In genomic region chr19:57487477-57488298, GRCh38 we compare ENCODE assay signal across 8 cellular contexts. TPM values are rescaled to one million over a fixed set of nuclear protein-coding genes. Genes with fewer than 3 reads are reported as not detected.
A peak's percentile ranks its signal among the peaks of the same experiment; 100 is the strongest.
DNase-seq lines count a peak whose midpoint lies in the region; ATAC-seq and TF ChIP-seq lines count a peak whose summit lies in the region.
"Not testable (repeated sequence)": the region's sequence is repeated elsewhere in the genome, so short reads cannot be mapped to it uniquely, and the experiment has no call there.

Gene ZNF419 (plus strand): TSS chr19:57487750. CDS start chr19:57487951, 201 bp downstream.

- TF ChIP-seq CTCF in GM06990 (IDR thresholded peaks at IDR 0.05; ENCODE audit: insufficient read depth, low read length, poor library complexity, severe bottlenecking); SK-N-SH (IDR thresholded peaks at IDR 0.05); glutamatergic neuron (IDR thresholded peaks at IDR 0.05; ENCODE audit: partially characterized antibody, unreplicated experiment); omental fat pad (IDR thresholded peaks at IDR 0.05): not testable (repeated sequence)
- TF ChIP-seq CTCF in HFFc6 (IDR thresholded peaks at IDR 0.05), result peak; percentile 48; the same call in 1 of the 2 replicates

- peak within 1 kb of the TSS; percentile 84 for H2AFZ ChIP-seq in SK-N-SH (ENCODE audit: low read depth)

- H3K4me3 ChIP-seq in GM06990 (replicated peaks; ENCODE audit: low read depth, low read length) (peak within 1 kb of the TSS; percentile 88), SK-N-SH (ENCODE audit: low read depth in 2 of 2, low read length in 1 of 2) (peak within 1 kb of the TSS; percentile 96 to 100)

- H3K27ac Mint-ChIP-seq in HFFc6, result peak within 1 kb of the TSS; percentile 68
- H3K27ac Mint-ChIP-seq in glutamatergic neuron (ENCODE audit: unreplicated experiment), result peak within 1 kb of the TSS; percentile 48

- DNase-seq in GM06990 (ENCODE audit: extremely low read depth, insufficient read length) (peak; percentile 90), HFFc6 (peak; percentile 76), NCI-H1048 (lab: John Stamatoyannopoulos, UW) (peak; percentile 77), SK-N-SH (peak; percentile 92), glutamatergic neuron (peak; percentile 91), omental fat pad (ENCODE audit: low spot score) (peak; percentile 79)
- peak; percentile 98 for DNase-seq in activated naive CD4-positive, alpha-beta T cell treated with anti-CD3 and anti-CD28 coated beads, Interleukin-2, amount 50 U/mL, for 16 hours

- peak; percentile 89 for ATAC-seq in omental fat pad (ENCODE audit: low FRiP score)

- H3K4me3 Mint-ChIP-seq in HFFc6, result peak within 1 kb of the TSS; percentile 86
- peak within 1 kb of the TSS; percentile 93 for H3K4me3 Mint-ChIP-seq in glutamatergic neuron (ENCODE audit: unreplicated experiment)

- H3K79me2 ChIP-seq in SK-N-SH (ENCODE audit: insufficient read depth), result not testable (repeated sequence)

- H3K27me3 ChIP-seq in GM06990 (replicated peaks; ENCODE audit: control insufficient read depth, insufficient read depth, low read length); SK-N-SH (ENCODE audit: insufficient read depth): not testable (repeated sequence)

- H3K36me3 Mint-ChIP-seq in HFFc6 (ENCODE audit: low read depth) (peaks cover 40% of the 10 kb centered on the region), glutamatergic neuron (ENCODE audit: unreplicated experiment) (peaks cover 19% of the 10 kb centered on the region)

- peaks cover 17% of the 10 kb centered on the region for H3K4me1 Mint-ChIP-seq in HFFc6 (ENCODE audit: low read depth)
- H3K4me1 Mint-ChIP-seq in glutamatergic neuron (ENCODE audit: low read depth, unreplicated experiment), result not testable (repeated sequence)

- not testable (repeated sequence) for TF ChIP-seq RAD21 in SK-N-SH (IDR thresholded peaks at IDR 0.05; ENCODE audit: low read length)

- H3K9me3 Mint-ChIP-seq in HFFc6, result peaks cover 12% of the 10 kb centered on the region
- H3K9me3 Mint-ChIP-seq in glutamatergic neuron (ENCODE audit: unreplicated experiment), result not testable (repeated sequence)

- 1% methylated on average over 32 of the region's 69 CpGs for WGBS in SK-N-SH (ENCODE audit: low lambda C conversion rate)

- not testable (repeated sequence) for H3F3A ChIP-seq in SK-N-SH (replicated peaks; ENCODE audit: insufficient read depth)

- H3K4me2 ChIP-seq in SK-N-SH, result peak within 1 kb of the TSS; percentile 82

- CTCF ChIA-PET in SK-N-SH (lab: Yijun Ruan, JAX), result interaction anchor here (0.6 to 0.9 kb wide), 2 partner anchors 9 to 15 kb away, joined by 3 read pairs; no protein-coding TSS in a partner anchor

- H3K27ac ChIP-seq in SK-N-SH (ENCODE audit: low read depth in 2 of 2, low read length in 1 of 2), result peak within 1 kb of the TSS; percentile 27 to 62; a peak in 1 of 4 replicates
- H3K27ac ChIP-seq in temporal lobe (ENCODE audit: low read depth, low read length), result not testable (repeated sequence)

- H3K4me1 ChIP-seq in SK-N-SH (ENCODE audit: control insufficient read depth in 1 of 2, insufficient read depth in 2 of 2, low read depth in 1 of 2, low read length in 1 of 2), result not testable (repeated sequence)

- peak within 1 kb of the TSS; percentile 88 for H3K9ac ChIP-seq in SK-N-SH

- H4K20me1 ChIP-seq in SK-N-SH (ENCODE audit: insufficient read depth), result not testable (repeated sequence)

- not testable (repeated sequence) for H3K9me3 ChIP-seq in SK-N-SH

- TF ChIP-seq EP300 in SK-N-SH (IDR thresholded peaks at IDR 0.05; ENCODE audit: borderline replicate concordance in 1 of 2, low read depth in 1 of 2, low read length in 1 of 2), result not testable (repeated sequence)

- peaks cover 11% of the 10 kb centered on the region for H3K36me3 ChIP-seq in GM06990 (ENCODE audit: control insufficient read depth, insufficient read depth, low read length)
- H3K36me3 ChIP-seq in SK-N-SH (replicated peaks in 1 of 2; ENCODE audit: control insufficient read depth in 1 of 2, insufficient read depth in 2 of 2, low read length in 1 of 2), result peaks cover 16 to 27% of the 10 kb centered on the region in 2 experiments

- POLR2A ChIA-PET in SK-N-SH (lab: Yijun Ruan, JAX), result not testable (repeated sequence)

- not testable (repeated sequence) for H3K9me2 ChIP-seq in SK-N-SH

- not testable (repeated sequence) for H3K27me3 Mint-ChIP-seq in HFFc6 (ENCODE audit: insufficient read depth); glutamatergic neuron (ENCODE audit: unreplicated experiment)

TF ChIP-seq in SK-N-SH, 30 proteins besides CTCF, POLR2A, EP300 and RAD21:
- peak; percentile 92 for TF ChIP-seq CHD2 (IDR thresholded peaks at IDR 0.05; ENCODE audit: low read length, partially characterized antibody)
- TF ChIP-seq RCOR1 (IDR thresholded peaks at IDR 0.05; ENCODE audit: low read length), result 0 out of 2 replicates have a peak, but pooled peaks have one; percentile 6
- TF ChIP-seq IRF3 (IDR thresholded peaks at IDR 0.05; ENCODE audit: low read depth, low read length), result peak; percentile 61; the same call in 1 of the 2 replicates
- peak; percentile 100 for TF ChIP-seq ELF1 (IDR thresholded peaks at IDR 0.05)
- peak; percentile 90 for TF ChIP-seq GABPA (IDR thresholded peaks at IDR 0.05; ENCODE audit: low read depth)
- TF ChIP-seq POLR2AphosphoS5 (IDR thresholded peaks at IDR 0.05; ENCODE audit: low read depth, low read length), result peak; percentile 60; the same call in 1 of the 2 replicates
- TF ChIP-seq GATA2 (CRISPR knock-in tag; IDR thresholded peaks at IDR 0.05), result peak; percentile 29; the same call in 1 of the 2 replicates

RNA-seq across cellular contexts. Expression of gene ZNF419, which starts in this region (rescaled TPM):
- 10 to 100 TPM in 2 of 6 experiments, 1 to 10 TPM in 4; 6.3 to 10.6 (median 7.3) TPM for total RNA-seq in HFFc6 (2021; fragmentation: NEBNext Ultra II Directional; extraction: Animal tissue kit (Norgen Biotek cat#: 25700))
- polyA plus RNA-seq in SK-N-SH (2012; rRNA removed), result 7.8 and 10.4 TPM in 2 replicates
- polyA plus RNA-seq in SK-N-SH (2012; cell fraction: cytosol; rRNA removed), result 5.8 and 6.0 TPM in 2 replicates
- polyA plus RNA-seq in SK-N-SH (2012; cell fraction: nucleus; rRNA removed), result 18.8 and 28.3 TPM in 2 replicates
- total RNA-seq in glutamatergic neuron (ENCODE audit: unreplicated experiment) (17.7 TPM), omental fat pad (10 to 100 TPM in 3 of 4 donors, 1 to 10 TPM in 1; 5.8 to 14.8 (median 12.5) TPM), temporal lobe (19.9 TPM)
